12 cellular contexts compared by ENCODE assay signal in genomic region chr20:38126146-38126912, GRCh38. TPM values are rescaled to one million over a fixed set of nuclear protein-coding genes. Genes with fewer than 3 reads are reported as not detected.
DNase-seq lines count a peak whose midpoint lies in the region; ATAC-seq, FAIRE-seq and TF ChIP-seq lines count a peak whose summit lies in the region.
"Had no signal": no experiment of that assay in that cellular context is flagged by ENCODE, and none has a peak within 500 bp of the region (broad histone marks: within the 10 kb centered on the region; RNA-seq: fewer than 3 reads in every experiment).

No MANE protein-coding gene starts in this region.

- H3K9me3 ChIP-seq in left lung (no peaks in the 10 kb centered on the region), smooth muscle cell (replicated peaks; ENCODE audit: low read depth) (no peaks in the 10 kb centered on the region)

- no peak overlapping the region for H3K9ac ChIP-seq in smooth muscle cell (ENCODE audit: low read depth)

- H3K27ac ChIP-seq in cingulate gyrus (ENCODE audit: low read depth, low read length) (peak overlapping the region; percentile 60), left lung (peak overlapping the region; percentile 33 to 46), smooth muscle cell (ENCODE audit: low read depth) (peak overlapping the region; percentile 78), foreskin keratinocyte (no peak overlapping the region)

- H3K36me3 Mint-ChIP-seq in activated T-cell treated with anti-CD3 and anti-CD28 coated beads, Interleukin-2, amount 50 U/mL, for 72 hours (ENCODE audit: insufficient read depth in 2 of 2), result no peaks in the 10 kb centered on the region
- H3K36me3 Mint-ChIP-seq: CD8-positive, alpha-beta memory T cell had no signal

- H3K4me1 Mint-ChIP-seq in activated T-cell treated with anti-CD3 and anti-CD28 coated beads, Interleukin-2, amount 50 U/mL, for 72 hours (ENCODE audit: low read depth), result peaks cover 8% of the 10 kb centered on the region
- H3K4me1 Mint-ChIP-seq: CD8-positive, alpha-beta memory T cell had no signal

- no peak overlapping the region for H3K27ac Mint-ChIP-seq in activated T-cell treated with anti-CD3 and anti-CD28 coated beads, Interleukin-2, amount 50 U/mL, for 72 hours
- H3K27ac Mint-ChIP-seq: T-helper 1 cell treated with Interleukin-12 subunit alpha and Interleukin-12 subunit beta and Interleukin-4 antibody, amounts not matched to agents 30 μg/mL and 1 μg/mL, for 36 hours had no signal

- H3K4me3 ChIP-seq in left lung, result no peak overlapping the region
- H3K4me3 ChIP-seq in smooth muscle cell, result no peak overlapping the region
- H3K4me3 ChIP-seq: GM12878 had no signal

- ATAC-seq in left lung, result no peak
- no peak for ATAC-seq in foreskin keratinocyte
- ATAC-seq in activated T-cell treated with anti-CD3 and anti-CD28 coated beads, Interleukin-2, amount 50 U/mL, for 72 hours (replicated peaks in 1 of 2), result no peak
- ATAC-seq: GM12878 had no signal

- no peaks in the 10 kb centered on the region for H3K9me3 Mint-ChIP-seq in activated T-cell treated with anti-CD3 and anti-CD28 coated beads, Interleukin-2, amount 50 U/mL, for 72 hours
- H3K9me3 Mint-ChIP-seq: CD8-positive, alpha-beta memory T cell; T-helper 1 cell treated with Interleukin-12 subunit alpha and Interleukin-12 subunit beta and Interleukin-4 antibody, amounts not matched to agents 30 μg/mL and 1 μg/mL, for 36 hours had no signal

- H3F3A ChIP-seq in smooth muscle cell (ENCODE audit: low read depth), result peaks cover 16% of the 10 kb centered on the region

- H3K36me3 ChIP-seq in left lung, result peaks cover 0 to 19% of the 10 kb centered on the region in 2 donors
- H3K36me3 ChIP-seq in smooth muscle cell (ENCODE audit: low read depth), result no peaks in the 10 kb centered on the region

- 83% methylated on average over 7 of the region's 7 CpGs for WGBS in smooth muscle cell (ENCODE audit: low lambda C conversion rate)

- H3K79me2 ChIP-seq in smooth muscle cell (ENCODE audit: low read depth), result no peaks in the 10 kb centered on the region

- FAIRE-seq in HTR-8/SVneo (lab: Jason Lieb, UNC), result peak; percentile 55
- FAIRE-seq: bronchial epithelial cell, GM12878 had no signal

- H3K27me3 ChIP-seq in left lung (no peaks in the 10 kb centered on the region), smooth muscle cell (ENCODE audit: low read depth) (no peaks in the 10 kb centered on the region), foreskin keratinocyte (no peaks in the 10 kb centered on the region)

- H3K4me1 ChIP-seq in left lung (peaks cover 8 to 17% of the 10 kb centered on the region in 2 donors), smooth muscle cell (ENCODE audit: low read depth) (no peaks in the 10 kb centered on the region), foreskin keratinocyte (peaks cover 9% of the 10 kb centered on the region)

- no peak for TF ChIP-seq CTCF in left lung (IDR thresholded peaks at IDR 0.05)
- no peak for TF ChIP-seq CTCF in smooth muscle cell (IDR thresholded peaks at IDR 0.05; ENCODE audit: borderline replicate concordance, insufficient read depth, poor library complexity, severe bottlenecking)
- TF ChIP-seq CTCF in foreskin keratinocyte (conservative IDR thresholded peaks at IDR 0.05), result no peak

- no peak overlapping the region for H3K4me3 Mint-ChIP-seq in activated T-cell treated with anti-CD3 and anti-CD28 coated beads, Interleukin-2, amount 50 U/mL, for 72 hours
- H3K4me3 Mint-ChIP-seq: CD8-positive, alpha-beta memory T cell; T-helper 1 cell treated with Interleukin-12 subunit alpha and Interleukin-12 subunit beta and Interleukin-4 antibody, amounts not matched to agents 30 μg/mL and 1 μg/mL, for 36 hours had no signal

- peak overlapping the region; percentile 11 for H3K4me2 ChIP-seq in smooth muscle cell

- no peaks in the 10 kb centered on the region for H4K20me1 ChIP-seq in smooth muscle cell (ENCODE audit: low read depth)

- H3K27me3 Mint-ChIP-seq in activated T-cell treated with anti-CD3 and anti-CD28 coated beads, Interleukin-2, amount 50 U/mL, for 72 hours (ENCODE audit: low read depth), result no peaks in the 10 kb centered on the region
- H3K27me3 Mint-ChIP-seq: CD8-positive, alpha-beta memory T cell had no signal

- intact Hi-C loops in left lung (cut with DNase I), result no loop called here

- DNase-seq in HTR-8/SVneo (ENCODE audit: insufficient read length, low spot score) (no peak), left lung (peak in 1 of 2 donors; percentile 51), smooth muscle cell (lab: John Stamatoyannopoulos, UW; ENCODE audit: unreplicated experiment) (no peak), foreskin keratinocyte (no peak), occipital lobe (lab: John Stamatoyannopoulos, UW) (no peak), COLO829 (ENCODE audit: low spot score) (no peak)
- DNase-seq in activated T-cell treated with anti-CD3 and anti-CD28 coated beads, Interleukin-2, amount 50 U/mL, for 72 hours, result no peak
- DNase-seq: CD8-positive, alpha-beta memory T cell had no signal

- H2AFZ ChIP-seq in smooth muscle cell (ENCODE audit: low read depth), result no peak overlapping the region

RNA-seq across cellular contexts. Expression of gene TGM2, which starts 38.7 kb away (rescaled TPM):
- total RNA-seq in left lung, result 100 to 1,000 TPM; 174 to 391 TPM
- total RNA-seq in smooth muscle cell, result 53.6 and 72.0 TPM in 2 replicates
- 41.7 and 85.6 TPM in 2 replicates for polyA plus RNA-seq in smooth muscle cell
- total RNA-seq in foreskin keratinocyte, result 17.4 and 41.2 TPM in 2 replicates
- polyA plus RNA-seq in foreskin keratinocyte, result 13.7 and 29.5 TPM in 2 replicates
- 3.7 TPM for total RNA-seq in occipital lobe
- under 1 TPM; 0.23 to 0.38 TPM for total RNA-seq in activated T-cell treated with anti-CD3 and anti-CD28 coated beads, Interleukin-2, amount 50 U/mL, for 72 hours
- total RNA-seq: CD8-positive, alpha-beta memory T cell had no signal
- polyA plus RNA-seq: CD8-positive, alpha-beta memory T cell had no signal
